ENCODE assay signal across 22 cellular contexts in genomic region chr18:49411928-49412327, GRCh38. TPM values are rescaled to one million over a fixed set of nuclear protein-coding genes. Genes with fewer than 3 reads are reported as not detected.
DNase-seq lines count a peak whose midpoint lies in the region; ATAC-seq and TF ChIP-seq lines count a peak whose summit lies in the region.
"Had no signal": no experiment of that assay in that cellular context is flagged by ENCODE, and none has a peak within 500 bp of the region (broad histone marks: within the 10 kb centered on the region; RNA-seq: fewer than 3 reads in every experiment).

No MANE protein-coding gene starts in this region.

- H3K9ac ChIP-seq in DND-41 (ENCODE audit: low read depth, low read length), result 0 out of 2 replicates have a peak overlapping the region, but pooled peaks have one; percentile 36

- intact Hi-C loops in CD4-positive, alpha-beta T cell (cut with DNase I, micrococcal nuclease), result loop anchor here in 1 of 2 experiments (10.0 kb wide), 1 partner anchor 157 kb away; no protein-coding TSS in a partner anchor
- intact Hi-C loops in activated T-helper 2 cell treated with anti-CD3 and anti-CD28 coated beads, Interferon-gamma antibody, Interleukin-2, Interleukin-4, amounts not matched to agents 10 μg/mL and 5 μg/mL and 100 μg/mL, durations not matched to agents 14 hours and 24 hours and 36 hours (cut with micrococcal nuclease), result no loop called here
- intact Hi-C loops in natural killer cell (cut with micrococcal nuclease), result no loop called here
- intact Hi-C loops in transverse colon (cut with DNase I; ENCODE audit: low total_unique reads), result loop anchor here (10.0 kb wide), 1 partner anchor 737 kb away; no protein-coding TSS in a partner anchor

- H3K4me2 ChIP-seq in DND-41 (ENCODE audit: insufficient read depth, low read length), result peak overlapping the region; percentile 2; the same call in 1 of the 2 replicates
- H3K4me2 ChIP-seq: GM23338 had no signal

- H3K36me3 ChIP-seq in DND-41 (ENCODE audit: insufficient read depth, low read length) (peaks cover 9% of the 10 kb centered on the region; the same call in 1 of the 2 replicates), transverse colon (peaks cover 0 to under 1% (median 0%) of the 10 kb centered on the region in 4 donors), right atrium auricular region (peaks cover 4% of the 10 kb centered on the region)

- no peak for TF ChIP-seq CTCF in CD4-positive, alpha-beta T cell (IDR thresholded peaks at IDR 0.05)
- TF ChIP-seq CTCF in DND-41 (IDR thresholded peaks at IDR 0.05; ENCODE audit: borderline replicate concordance, extremely low read depth, low read length, poor library complexity, severe bottlenecking) (no peak), natural killer cell (IDR thresholded peaks at IDR 0.05) (no peak), transverse colon (IDR thresholded peaks at IDR 0.05) (no peak), right atrium auricular region (IDR thresholded peaks at IDR 0.05) (no peak)

- H3K9me3 ChIP-seq in CD4-positive, alpha-beta T cell (ENCODE audit: control insufficient read depth, low read length), result no peaks in the 10 kb centered on the region
- H3K9me3 ChIP-seq in DND-41 (ENCODE audit: insufficient read depth, low read length, severe bottlenecking) (no peaks in the 10 kb centered on the region), transverse colon (no peaks in the 10 kb centered on the region), right atrium auricular region (no peaks in the 10 kb centered on the region)
- H3K9me3 ChIP-seq: Caco-2, MG63, Peyer's patch had no signal

- H3K36me3 Mint-ChIP-seq in CD4-positive, alpha-beta T cell (ENCODE audit: low read depth), result peaks cover 18% of the 10 kb centered on the region
- peaks cover 5% of the 10 kb centered on the region for H3K36me3 Mint-ChIP-seq in activated T-helper 2 cell treated with anti-CD3 and anti-CD28 coated beads, Interferon-gamma antibody, Interleukin-2, Interleukin-4, amounts not matched to agents 10 μg/mL and 5 μg/mL and 100 μg/mL, durations not matched to agents 14 hours and 24 hours and 36 hours (ENCODE audit: low read depth)
- H3K36me3 Mint-ChIP-seq in natural killer cell, result no peaks in the 10 kb centered on the region

- no peak for TF ChIP-seq EP300 in transverse colon (IDR thresholded peaks at IDR 0.05; ENCODE audit: low read depth)

- CTCF ChIA-PET in CD4-positive, alpha-beta T cell (lab: Charles Lee), result no interaction called here

- H3K27ac ChIP-seq in CD4-positive, alpha-beta T cell (ENCODE audit: low read depth, low read length), result no peak overlapping the region
- peak overlapping the region; percentile 84 for H3K27ac ChIP-seq in DND-41 (ENCODE audit: low read length)
- no peak overlapping the region for H3K27ac ChIP-seq in transverse colon
- H3K27ac ChIP-seq in right atrium auricular region, result no peak overlapping the region
- H3K27ac ChIP-seq: HL-60, Peyer's patch had no signal

- no peak for ATAC-seq in CD4-positive, alpha-beta T cell (ENCODE audit: poor library complexity)
- no peak for ATAC-seq in DND-41 (ENCODE audit: insufficient read depth, low read depth)
- ATAC-seq in natural killer cell, result no peak
- no peak for ATAC-seq in HG03520 (IDR thresholded peaks at IDR 0.05; ENCODE audit: unreplicated experiment)
- ATAC-seq: GM12878, GM23338, K562, SK-N-SH treated with all-trans-retinoic acid at 6 μM for 48 hours had no signal

- peaks cover 43% of the 10 kb centered on the region for H3K4me1 Mint-ChIP-seq in CD4-positive, alpha-beta T cell (ENCODE audit: low read depth)
- H3K4me1 Mint-ChIP-seq in activated T-helper 2 cell treated with anti-CD3 and anti-CD28 coated beads, Interferon-gamma antibody, Interleukin-2, Interleukin-4, amounts not matched to agents 10 μg/mL and 5 μg/mL and 100 μg/mL, durations not matched to agents 14 hours and 24 hours and 36 hours (ENCODE audit: low read depth), result peaks cover 23% of the 10 kb centered on the region
- peaks cover 25 to 28% of the 10 kb centered on the region in 2 donors for H3K4me1 Mint-ChIP-seq in natural killer cell
- H3K4me1 Mint-ChIP-seq: GM23338 had no signal

- no peaks in the 10 kb centered on the region for H4K20me1 ChIP-seq in DND-41 (ENCODE audit: insufficient read depth, low read length)

- POLR2A ChIA-PET in CD4-positive, alpha-beta T cell (lab: Charles Lee), result no interaction called here

- H3K9me3 Mint-ChIP-seq in CD4-positive, alpha-beta T cell, result no peaks in the 10 kb centered on the region
- H3K9me3 Mint-ChIP-seq in activated T-helper 2 cell treated with anti-CD3 and anti-CD28 coated beads, Interferon-gamma antibody, Interleukin-2, Interleukin-4, amounts not matched to agents 10 μg/mL and 5 μg/mL and 100 μg/mL, durations not matched to agents 14 hours and 24 hours and 36 hours, result no peaks in the 10 kb centered on the region
- no peaks in the 10 kb centered on the region for H3K9me3 Mint-ChIP-seq in natural killer cell
- H3K9me3 Mint-ChIP-seq: GM23338 had no signal

- no peak overlapping the region; the same call in 1 of the 2 replicates for H2AFZ ChIP-seq in DND-41 (ENCODE audit: low read depth, low read length)
- H2AFZ ChIP-seq: GM23338 had no signal

- in situ Hi-C loops in transverse colon (cut with MboI; ENCODE audit: low pct_ligation_motif_present in 1 of 4, low pct_unique_long_range_greater_than_20kb in 1 of 4, low sequenced_read_pairs in 3 of 4), result loop anchor here in 1 of 4 donors (10.0 kb wide), 1 partner anchor 737 kb away; no protein-coding TSS in a partner anchor

- peaks cover 42% of the 10 kb centered on the region for H3K79me2 ChIP-seq in DND-41 (ENCODE audit: insufficient read depth, low read length)

- peak overlapping the region; percentile 82 for H3K27ac Mint-ChIP-seq in CD4-positive, alpha-beta T cell
- peak overlapping the region; percentile 29 for H3K27ac Mint-ChIP-seq in activated T-helper 2 cell treated with anti-CD3 and anti-CD28 coated beads, Interferon-gamma antibody, Interleukin-2, Interleukin-4, amounts not matched to agents 10 μg/mL and 5 μg/mL and 100 μg/mL, durations not matched to agents 14 hours and 24 hours and 36 hours
- peak overlapping the region; percentile 77 to 82 for H3K27ac Mint-ChIP-seq in natural killer cell
- H3K27ac Mint-ChIP-seq: B cell, GM23338 had no signal

- no peak for TF ChIP-seq POLR2A in transverse colon (IDR thresholded peaks at IDR 0.05)

- H3K4me3 Mint-ChIP-seq in CD4-positive, alpha-beta T cell, result no peak overlapping the region
- no peak overlapping the region for H3K4me3 Mint-ChIP-seq in activated T-helper 2 cell treated with anti-CD3 and anti-CD28 coated beads, Interferon-gamma antibody, Interleukin-2, Interleukin-4, amounts not matched to agents 10 μg/mL and 5 μg/mL and 100 μg/mL, durations not matched to agents 14 hours and 24 hours and 36 hours (ENCODE audit: low read depth)
- peak overlapping the region; percentile 71 for H3K4me3 Mint-ChIP-seq in natural killer cell
- H3K4me3 Mint-ChIP-seq: B cell, GM23338 had no signal

- H3K4me3 ChIP-seq in DND-41 (ENCODE audit: low read depth in 1 of 2, low read length in 2 of 2) (no peak overlapping the region), transverse colon (no peak overlapping the region), right atrium auricular region (no peak overlapping the region)
- H3K4me3 ChIP-seq: GM12878, GM23338, K562, MG63, Peyer's patch had no signal

- H3K27me3 ChIP-seq in CD4-positive, alpha-beta T cell (ENCODE audit: control insufficient read depth, insufficient read depth, low read length), result no peaks in the 10 kb centered on the region
- H3K27me3 ChIP-seq in DND-41 (ENCODE audit: insufficient read depth, low read length, poor library complexity), result no peaks in the 10 kb centered on the region
- no peaks in the 10 kb centered on the region for H3K27me3 ChIP-seq in transverse colon
- no peaks in the 10 kb centered on the region for H3K27me3 ChIP-seq in right atrium auricular region
- H3K27me3 ChIP-seq: MG63, Peyer's patch had no signal

- peaks cover 40% of the 10 kb centered on the region for H3K4me1 ChIP-seq in DND-41 (ENCODE audit: insufficient read depth, low read length)
- H3K4me1 ChIP-seq in transverse colon, result peaks cover 0 to 4% (median 0%) of the 10 kb centered on the region in 4 donors
- H3K4me1 ChIP-seq in right atrium auricular region, result no peaks in the 10 kb centered on the region
- H3K4me1 ChIP-seq: Caco-2, Peyer's patch had no signal

- H3K27me3 Mint-ChIP-seq in CD4-positive, alpha-beta T cell, result no peaks in the 10 kb centered on the region
- no peaks in the 10 kb centered on the region for H3K27me3 Mint-ChIP-seq in activated T-helper 2 cell treated with anti-CD3 and anti-CD28 coated beads, Interferon-gamma antibody, Interleukin-2, Interleukin-4, amounts not matched to agents 10 μg/mL and 5 μg/mL and 100 μg/mL, durations not matched to agents 14 hours and 24 hours and 36 hours (ENCODE audit: low read depth)
- H3K27me3 Mint-ChIP-seq in natural killer cell (ENCODE audit: low read depth in 2 of 2), result no peaks in the 10 kb centered on the region
- H3K27me3 Mint-ChIP-seq: B cell had no signal

- no peak for DNase-seq in CD4-positive, alpha-beta T cell
- DNase-seq in DND-41, result no peak
- DNase-seq in activated T-helper 2 cell treated with anti-CD3 and anti-CD28 coated beads, Interferon-gamma antibody, Interleukin-2, Interleukin-4, amounts not matched to agents 10 μg/mL and 5 μg/mL and 100 μg/mL, durations not matched to agents 14 hours and 24 hours and 36 hours (ENCODE audit: low spot score), result no peak
- DNase-seq in natural killer cell, result no peak
- no peak for DNase-seq in transverse colon
- DNase-seq in right atrium auricular region (ENCODE audit: low spot score), result no peak
- DNase-seq: Caco-2, DMS53, MG63, NCI-H1105, NCI-H1694 treated with DMSO at 0.1 percent for 48 hours, NCI-H510A, NCI-H82, Peyer's patch, SHP77 had no signal

- 74 to 76% methylated on average over 3 of the region's 3 CpGs for WGBS in transverse colon (ENCODE audit: low coverage in 1 of 2), 2 donors

RNA-seq across cellular contexts. Expression of gene DYM, which starts 48.5 kb away (rescaled TPM):
- total RNA-seq in CD4-positive, alpha-beta T cell, result 10 to 100 TPM; 45.3 to 48.2 TPM
- total RNA-seq in activated T-helper 2 cell treated with anti-CD3 and anti-CD28 coated beads, Interferon-gamma antibody, Interleukin-2, Interleukin-4, amounts not matched to agents 10 μg/mL and 5 μg/mL and 100 μg/mL, durations not matched to agents 14 hours and 24 hours and 36 hours, result 62.7 and 63.3 TPM in 2 replicates
- total RNA-seq in natural killer cell (10 to 100 TPM; 78.2 to 81.3 (median 78.4) TPM), transverse colon (100 to 1,000 TPM in 2 of 4 donors, 10 to 100 TPM in 2; 51.1 to 378 (median 127) TPM), right atrium auricular region (10 to 100 TPM; 23.5 to 28.7 TPM)

Comparison
In these comparisons a context has a peak if more than half of its experiments do, and no peak if none do; other contexts are left out.
1. H3K27ac Mint-ChIP-seq: peak in every context shown above with its lines; median percentile 82 in CD4-positive, alpha-beta T cell; 80 in natural killer cell; 29 in activated T-helper 2 cell treated with anti-CD3 and anti-CD28 coated beads, Interferon-gamma antibody, Interleukin-2, Interleukin-4, amounts not matched to agents 10 μg/mL and 5 μg/mL and 100 μg/mL, durations not matched to agents 14 hours and 24 hours and 36 hours.